ENCODE assay signal across 1 cellular context in the genomic region with DNA sequence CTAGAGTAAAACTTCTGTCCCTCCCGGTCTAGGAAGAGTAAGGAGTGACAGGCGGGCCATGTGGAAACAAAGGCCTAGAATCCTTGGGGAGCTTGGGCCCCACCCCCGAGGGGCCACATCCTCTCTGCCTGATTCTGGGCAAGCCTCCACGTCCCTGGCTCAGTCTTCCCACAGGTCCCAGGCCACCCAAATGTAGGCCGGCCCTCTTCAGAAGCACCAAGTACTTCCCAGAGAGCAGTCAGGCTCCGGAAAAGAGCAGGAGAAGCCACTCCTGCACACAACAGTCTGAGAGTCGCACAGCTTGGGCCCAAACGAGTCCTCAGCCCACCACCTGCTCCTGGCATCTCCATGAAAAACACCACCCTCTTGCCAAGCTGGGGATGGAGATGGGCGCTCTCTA.
TF ChIP-seq lines count a peak whose summit lies in the region.

No MANE protein-coding gene starts in this region.

TF ChIP-seq in GM12878, 131 proteins besides CTCF, POLR2A, EP300 and RAD21:
- TF ChIP-seq KAT2A (conservative IDR thresholded peaks at IDR 0.05; ENCODE audit: control insufficient read depth, low read depth, low read length) (no peak), IKZF1 (conservative IDR thresholded peaks at IDR 0.05) (no peak), EZH2 (IDR thresholded peaks at IDR 0.05; ENCODE audit: borderline replicate concordance, control insufficient read depth, low read depth, low read length) (no peak), RBBP5 (conservative IDR thresholded peaks at IDR 0.05) (no peak)
- TF ChIP-seq, protein P1, sequence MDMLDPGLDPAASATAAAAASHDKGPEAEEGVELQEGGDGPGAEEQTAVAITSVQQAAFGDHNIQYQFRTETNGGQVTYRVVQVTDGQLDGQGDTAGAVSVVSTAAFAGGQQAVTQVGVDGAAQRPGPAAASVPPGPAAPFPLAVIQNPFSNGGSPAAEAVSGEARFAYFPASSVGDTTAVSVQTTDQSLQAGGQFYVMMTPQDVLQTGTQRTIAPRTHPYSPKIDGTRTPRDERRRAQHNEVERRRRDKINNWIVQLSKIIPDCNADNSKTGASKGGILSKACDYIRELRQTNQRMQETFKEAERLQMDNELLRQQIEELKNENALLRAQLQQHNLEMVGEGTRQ (IDR thresholded peaks at IDR 0.05; ENCODE audit: borderline replicate concordance, low read depth, low read length), result no peak
- TF ChIP-seq, protein P2, sequence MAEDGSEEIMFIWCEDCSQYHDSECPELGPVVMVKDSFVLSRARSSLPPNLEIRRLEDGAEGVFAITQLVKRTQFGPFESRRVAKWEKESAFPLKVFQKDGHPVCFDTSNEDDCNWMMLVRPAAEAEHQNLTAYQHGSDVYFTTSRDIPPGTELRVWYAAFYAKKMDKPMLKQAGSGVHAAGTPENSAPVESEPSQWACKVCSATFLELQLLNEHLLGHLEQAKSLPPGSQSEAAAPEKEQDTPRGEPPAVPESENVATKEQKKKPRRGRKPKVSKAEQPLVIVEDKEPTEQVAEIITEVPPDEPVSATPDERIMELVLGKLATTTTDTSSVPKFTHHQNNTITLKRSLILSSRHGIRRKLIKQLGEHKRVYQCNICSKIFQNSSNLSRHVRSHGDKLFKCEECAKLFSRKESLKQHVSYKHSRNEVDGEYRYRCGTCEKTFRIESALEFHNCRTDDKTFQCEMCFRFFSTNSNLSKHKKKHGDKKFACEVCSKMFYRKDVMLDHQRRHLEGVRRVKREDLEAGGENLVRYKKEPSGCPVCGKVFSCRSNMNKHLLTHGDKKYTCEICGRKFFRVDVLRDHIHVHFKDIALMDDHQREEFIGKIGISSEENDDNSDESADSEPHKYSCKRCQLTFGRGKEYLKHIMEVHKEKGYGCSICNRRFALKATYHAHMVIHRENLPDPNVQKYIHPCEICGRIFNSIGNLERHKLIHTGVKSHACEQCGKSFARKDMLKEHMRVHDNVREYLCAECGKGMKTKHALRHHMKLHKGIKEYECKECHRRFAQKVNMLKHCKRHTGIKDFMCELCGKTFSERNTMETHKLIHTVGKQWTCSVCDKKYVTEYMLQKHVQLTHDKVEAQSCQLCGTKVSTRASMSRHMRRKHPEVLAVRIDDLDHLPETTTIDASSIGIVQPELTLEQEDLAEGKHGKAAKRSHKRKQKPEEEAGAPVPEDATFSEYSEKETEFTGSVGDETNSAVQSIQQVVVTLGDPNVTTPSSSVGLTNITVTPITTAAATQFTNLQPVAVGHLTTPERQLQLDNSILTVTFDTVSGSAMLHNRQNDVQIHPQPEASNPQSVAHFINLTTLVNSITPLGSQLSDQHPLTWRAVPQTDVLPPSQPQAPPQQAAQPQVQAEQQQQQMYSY (CRISPR knock-in tag; IDR thresholded peaks at IDR 0.05), result no peak
